Comparison of ENCODE assay signal across 12 cellular contexts in genomic region chr1:43566382-43567035, GRCh38. TPM values are rescaled to one million over a fixed set of nuclear protein-coding genes. Genes with fewer than 3 reads are reported as not detected.
DNase-seq lines count a peak whose midpoint lies in the region; ATAC-seq lines count a peak whose summit lies in the region.
"Had no signal": no experiment of that assay in that cellular context is flagged by ENCODE, and none has a peak within 500 bp of the region (broad histone marks: within the 10 kb centered on the region; RNA-seq: fewer than 3 reads in every experiment).

No MANE protein-coding gene starts in this region.

- H3K4me1 Mint-ChIP-seq in T-helper 1 cell treated with Interleukin-12 subunit alpha and Interleukin-12 subunit beta and Interleukin-4 antibody, amounts not matched to agents 30 μg/mL and 1 μg/mL, for 36 hours (ENCODE audit: low read depth), result peaks cover 11% of the 10 kb centered on the region
- H3K4me1 Mint-ChIP-seq in activated CD4-positive, alpha-beta memory T cell treated with anti-CD3 and anti-CD28 coated beads, Interleukin-2, amount 10 ng/mL, durations not matched to agents 7 days and 5 days, result peaks cover 6% of the 10 kb centered on the region
- H3K4me1 Mint-ChIP-seq in stimulated activated naive CD8-positive, alpha-beta T cell treated with anti-CD3 and anti-CD28 coated beads, Interleukin-15, amount 100 ng/mL, for 72 hours, result peaks cover 17% of the 10 kb centered on the region

- H3K4me1 ChIP-seq in iPS-15b (ENCODE audit: control insufficient read depth, insufficient read depth, low read length), result peaks cover 12% of the 10 kb centered on the region
- H3K4me1 ChIP-seq: A549 had no signal

- no peaks in the 10 kb centered on the region for H3K9me3 Mint-ChIP-seq in T-helper 1 cell treated with Interleukin-12 subunit alpha and Interleukin-12 subunit beta and Interleukin-4 antibody, amounts not matched to agents 30 μg/mL and 1 μg/mL, for 36 hours
- H3K9me3 Mint-ChIP-seq in activated CD4-positive, alpha-beta memory T cell treated with anti-CD3 and anti-CD28 coated beads, Interleukin-2, amount 10 ng/mL, durations not matched to agents 7 days and 5 days, result no peaks in the 10 kb centered on the region
- H3K9me3 Mint-ChIP-seq in stimulated activated naive CD8-positive, alpha-beta T cell treated with anti-CD3 and anti-CD28 coated beads, Interleukin-15, amount 100 ng/mL, for 72 hours, result no peaks in the 10 kb centered on the region

- POLR2A ChIA-PET in activated CD4-positive, alpha-beta memory T cell treated with anti-CD3 and anti-CD28 coated beads, Interleukin-2, amount 10 ng/mL, durations not matched to agents 7 days and 5 days (lab: Charles Lee), result no interaction called here

- peak overlapping the region; percentile 39 for H3K4me3 ChIP-seq in iPS-15b (ENCODE audit: low read depth, low read length)
- H3K4me3 ChIP-seq: A549 had no signal

- peaks cover 26% of the 10 kb centered on the region for H3K36me3 ChIP-seq in iPS-15b (ENCODE audit: control insufficient read depth, insufficient read depth, low read length)
- H3K36me3 ChIP-seq: upper lobe of right lung had no signal

- no peak for ATAC-seq in stimulated activated naive CD8-positive, alpha-beta T cell treated with anti-CD3 and anti-CD28 coated beads, Interleukin-15, amount 100 ng/mL, for 72 hours
- ATAC-seq in HG03175 (IDR thresholded peaks at IDR 0.05; ENCODE audit: unreplicated experiment) (no peak), HG02981 (IDR thresholded peaks at IDR 0.05; ENCODE audit: unreplicated experiment) (no peak)
- ATAC-seq: A549 had no signal

- DNase-seq in T-helper 1 cell, result no peak
- DNase-seq in activated CD4-positive, alpha-beta memory T cell treated with anti-CD3 and anti-CD28 coated beads, Interleukin-2, amount 10 ng/mL, durations not matched to agents 7 days and 5 days, result no peak
- no peak for DNase-seq in stimulated activated naive CD8-positive, alpha-beta T cell treated with anti-CD3 and anti-CD28 coated beads, Interleukin-15, amount 100 ng/mL, for 72 hours
- no peak for DNase-seq in pons (ENCODE audit: low spot score)
- DNase-seq: amniotic stem cell, GF-D8 had no signal

- H3K27me3 ChIP-seq in iPS-15b (ENCODE audit: control insufficient read depth, insufficient read depth, low read length), result no peaks in the 10 kb centered on the region
- H3K27me3 ChIP-seq: upper lobe of right lung had no signal

- no peak overlapping the region for H3K27ac Mint-ChIP-seq in T-helper 1 cell treated with Interleukin-12 subunit alpha and Interleukin-12 subunit beta and Interleukin-4 antibody, amounts not matched to agents 30 μg/mL and 1 μg/mL, for 36 hours
- no peak overlapping the region for H3K27ac Mint-ChIP-seq in activated CD4-positive, alpha-beta memory T cell treated with anti-CD3 and anti-CD28 coated beads, Interleukin-2, amount 10 ng/mL, durations not matched to agents 7 days and 5 days
- H3K27ac Mint-ChIP-seq in stimulated activated naive CD8-positive, alpha-beta T cell treated with anti-CD3 and anti-CD28 coated beads, Interleukin-15, amount 100 ng/mL, for 72 hours, result no peak overlapping the region

- no peaks in the 10 kb centered on the region for H3K27me3 Mint-ChIP-seq in T-helper 1 cell treated with Interleukin-12 subunit alpha and Interleukin-12 subunit beta and Interleukin-4 antibody, amounts not matched to agents 30 μg/mL and 1 μg/mL, for 36 hours (ENCODE audit: low read depth)
- peaks cover 8% of the 10 kb centered on the region for H3K27me3 Mint-ChIP-seq in activated CD4-positive, alpha-beta memory T cell treated with anti-CD3 and anti-CD28 coated beads, Interleukin-2, amount 10 ng/mL, durations not matched to agents 7 days and 5 days
- peaks cover 28% of the 10 kb centered on the region for H3K27me3 Mint-ChIP-seq in stimulated activated naive CD8-positive, alpha-beta T cell treated with anti-CD3 and anti-CD28 coated beads, Interleukin-15, amount 100 ng/mL, for 72 hours

- CTCF ChIA-PET in activated CD4-positive, alpha-beta memory T cell treated with anti-CD3 and anti-CD28 coated beads, Interleukin-2, amount 10 ng/mL, durations not matched to agents 7 days and 5 days (lab: Charles Lee), result no interaction called here

- H3K9ac ChIP-seq in iPS-15b (ENCODE audit: low read depth, low read length), result no peak overlapping the region

- no peaks in the 10 kb centered on the region for H3K9me3 ChIP-seq in iPS-15b (ENCODE audit: control insufficient read depth, insufficient read depth, low read length)
- H3K9me3 ChIP-seq: A549, upper lobe of right lung had no signal

- H3K36me3 Mint-ChIP-seq in T-helper 1 cell treated with Interleukin-12 subunit alpha and Interleukin-12 subunit beta and Interleukin-4 antibody, amounts not matched to agents 30 μg/mL and 1 μg/mL, for 36 hours (ENCODE audit: low read depth), result no peaks in the 10 kb centered on the region
- H3K36me3 Mint-ChIP-seq in activated CD4-positive, alpha-beta memory T cell treated with anti-CD3 and anti-CD28 coated beads, Interleukin-2, amount 10 ng/mL, durations not matched to agents 7 days and 5 days (ENCODE audit: low read depth), result no peaks in the 10 kb centered on the region

- peak overlapping the region; percentile 62 for H3K4me3 Mint-ChIP-seq in T-helper 1 cell treated with Interleukin-12 subunit alpha and Interleukin-12 subunit beta and Interleukin-4 antibody, amounts not matched to agents 30 μg/mL and 1 μg/mL, for 36 hours
- H3K4me3 Mint-ChIP-seq in activated CD4-positive, alpha-beta memory T cell treated with anti-CD3 and anti-CD28 coated beads, Interleukin-2, amount 10 ng/mL, durations not matched to agents 7 days and 5 days, result peak overlapping the region; percentile 53
- H3K4me3 Mint-ChIP-seq in stimulated activated naive CD8-positive, alpha-beta T cell treated with anti-CD3 and anti-CD28 coated beads, Interleukin-15, amount 100 ng/mL, for 72 hours, result peak overlapping the region; percentile 57 to 80

RNA-seq across cellular contexts. Expression of gene PTPRF, which starts 35.8 kb away (rescaled TPM):
- 1 to 10 TPM; 2.1 to 2.4 TPM for total RNA-seq in activated CD4-positive, alpha-beta memory T cell treated with anti-CD3 and anti-CD28 coated beads, Interleukin-2, amount 10 ng/mL, durations not matched to agents 7 days and 5 days
